Comparison of ENCODE assay signal across 28 cellular contexts in the genomic region with DNA sequence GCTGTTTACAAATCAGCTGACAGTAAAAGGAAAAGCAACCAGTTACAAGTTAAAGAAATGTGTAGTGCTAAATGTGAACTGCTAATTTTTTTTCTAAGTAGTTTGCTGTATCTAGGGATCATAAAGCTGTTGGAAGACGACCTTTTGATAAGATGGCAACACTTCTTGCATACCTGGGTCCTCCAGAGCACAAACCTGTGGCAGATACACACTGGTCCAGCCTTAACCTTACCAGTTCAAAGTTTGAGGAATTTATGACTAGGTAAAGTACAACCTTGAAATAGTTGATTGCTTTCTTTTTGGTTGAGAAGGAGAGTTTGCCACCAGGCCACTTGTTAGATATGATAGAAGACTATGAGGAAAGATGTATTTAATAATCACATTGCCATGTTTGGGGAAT. TPM values are rescaled to one million over a fixed set of nuclear protein-coding genes. Genes with fewer than 3 reads are reported as not detected.
"Had no signal": no experiment of that assay in that cellular context is flagged by ENCODE, and none has a peak within 500 bp of the region (broad histone marks: within the 10 kb centered on the region; RNA-seq: fewer than 3 reads in every experiment).

No MANE protein-coding gene starts in this region.

- H3K27me3 Mint-ChIP-seq: naive B cell had no signal

- H3K4me1 Mint-ChIP-seq: immature natural killer cell had no signal

- DNase-seq: dermis blood vessel endothelial cell; dorsolateral prefrontal cortex; effector CD4-positive, alpha-beta T cell; effector memory CD4-positive, alpha-beta T cell; foreskin keratinocyte; heart left ventricle; hypothalamus; immature natural killer cell; islet precursor cell; kidney; kidney glomerular epithelial cell; left lung; left ventricle myocardium superior; lower lobe of right lung; mesenchymal stem cell; mucosa of descending colon; naive B cell had no signal

- FAIRE-seq: colon, endothelial cell of umbilical vein, frontal cortex, kidney had no signal

- ATAC-seq: foreskin keratinocyte, gastroesophageal sphincter, heart left ventricle, left lung, left ventricle myocardium superior, lower lobe of right lung, mucosa of descending colon had no signal

- H3K9me3 ChIP-seq: esophagus muscularis mucosa, gastroesophageal sphincter, heart left ventricle, left lung, lower lobe of right lung, mucosa of descending colon had no signal

- H3K27ac ChIP-seq: coronary artery, dorsolateral prefrontal cortex, esophagus muscularis mucosa, foreskin keratinocyte, gastroesophageal sphincter, heart left ventricle, hepatocyte, left lung, lower lobe of right lung had no signal

- H3K27me3 ChIP-seq: dorsolateral prefrontal cortex, esophagus muscularis mucosa, foreskin keratinocyte, gastroesophageal sphincter, heart left ventricle, hepatocyte, left lung had no signal

- H3K4me1 ChIP-seq: esophagus muscularis mucosa, foreskin keratinocyte, gastroesophageal sphincter, left lung, lower lobe of right lung had no signal

- H3K4me3 ChIP-seq: coronary artery, dorsolateral prefrontal cortex, esophagus muscularis mucosa, gastroesophageal sphincter, heart left ventricle, hepatocyte, left lung, lower lobe of right lung, mucosa of descending colon had no signal

- H3K27ac Mint-ChIP-seq: immature natural killer cell, mesothelial cell of epicardium, naive B cell had no signal

- H3K4me3 Mint-ChIP-seq: immature natural killer cell, mesothelial cell of epicardium, naive B cell had no signal

- H3K9me3 Mint-ChIP-seq: immature natural killer cell, mesothelial cell of epicardium, naive B cell had no signal

RNA-seq across cellular contexts. Expression of a gene that starts 35.4 kb away (rescaled TPM):
- total RNA-seq: endothelial cell of umbilical vein, epithelial cell of proximal tubule, foreskin keratinocyte, gastroesophageal sphincter, hepatocyte, kidney, lower leg skin, mesothelial cell of epicardium had no signal
- polyA plus RNA-seq: foreskin keratinocyte had no signal

RNA-seq across cellular contexts. Expression of a gene that starts 52.3 kb away (rescaled TPM):
- total RNA-seq: epithelial cell of proximal tubule, frontal cortex, hepatocyte, lung microvascular endothelial cell, mesothelial cell of epicardium had no signal
- polyA plus RNA-seq: hepatocyte had no signal

RNA-seq across cellular contexts. Expression of a gene that starts 59.8 kb away (rescaled TPM):
- total RNA-seq: dermis blood vessel endothelial cell, epithelial cell of proximal tubule, mesothelial cell of epicardium had no signal
- polyA plus RNA-seq: foreskin keratinocyte had no signal
